ENCODE assay signal across 9 cellular contexts in the genomic region with DNA sequence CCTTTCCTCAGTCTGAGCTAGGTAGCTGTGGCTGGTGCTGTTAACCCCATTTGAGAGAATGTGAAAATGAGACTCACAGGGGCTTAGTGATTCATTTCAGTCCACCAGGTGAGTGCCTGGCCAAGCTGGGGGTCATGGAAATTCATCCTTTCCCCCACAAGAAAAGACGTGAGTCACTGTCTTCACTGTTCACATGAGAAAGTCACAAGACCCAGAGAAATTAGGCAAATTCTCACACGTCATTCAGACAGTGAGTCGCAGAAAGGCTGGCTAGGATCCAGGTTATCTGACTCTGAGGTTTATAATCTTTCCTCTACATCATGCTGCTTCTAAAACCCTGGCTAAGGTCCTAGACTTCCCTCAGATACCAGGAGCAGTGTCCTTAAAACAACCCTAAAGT.
DNase-seq lines count a peak whose midpoint lies in the region; ATAC-seq and TF ChIP-seq lines count a peak whose summit lies in the region.
"Had no signal": no experiment of that assay in that cellular context is flagged by ENCODE, and none has a peak within 500 bp of the region (broad histone marks: within the 10 kb centered on the region; RNA-seq: fewer than 3 reads in every experiment).

No MANE protein-coding gene starts in this region.

- H3K27me3 ChIP-seq in endodermal cell (ENCODE audit: control insufficient read depth, insufficient read depth, low read length, poor library complexity, severe bottlenecking) (no peaks in the 10 kb centered on the region), neuronal stem cell (ENCODE audit: control insufficient read depth in 3 of 3, insufficient read depth in 3 of 3, low read depth in 1 of 3, low read length in 3 of 3) (no peaks in the 10 kb centered on the region)
- H3K27me3 ChIP-seq: upper lobe of left lung had no signal

- no peak overlapping the region for H3K27ac ChIP-seq in endodermal cell (ENCODE audit: low read depth, low read length)
- no peak overlapping the region for H3K27ac ChIP-seq in neuronal stem cell (replicated peaks; ENCODE audit: low read length)
- H3K27ac ChIP-seq: upper lobe of left lung had no signal

- 85 to 93% methylated on average over 3 of the region's 3 CpGs for WGBS in endodermal cell (ENCODE audit: insufficient coverage in 1 of 2, insufficient read length in 1 of 2), 2 experiments
- WGBS in neuronal stem cell (ENCODE audit: extremely low coverage in 2 of 2, insufficient read length in 2 of 2, insufficient replicate concordance in 1 of 2), 2 donors, result no CpG with 5 or more reads among the region's 3 CpGs

- H3K27me3 Mint-ChIP-seq in activated naive CD4-positive, alpha-beta T cell treated with anti-CD3 and anti-CD28 coated beads for 36 hours (ENCODE audit: low read depth), result peaks cover 19% of the 10 kb centered on the region
- peaks cover 3% of the 10 kb centered on the region for H3K27me3 Mint-ChIP-seq in endodermal cell (ENCODE audit: insufficient read depth)
- peaks cover 25% of the 10 kb centered on the region for H3K27me3 Mint-ChIP-seq in stimulated activated naive CD8-positive, alpha-beta T cell treated with anti-CD3 and anti-CD28 coated beads, Interleukin-15, amount 100 ng/mL, for 72 hours

- no peak overlapping the region for H2BK120ac ChIP-seq in neuronal stem cell (ENCODE audit: low read depth, low read length)

- H2AFZ ChIP-seq in neuronal stem cell (ENCODE audit: low read length), result no peak overlapping the region

- H2BK5ac ChIP-seq in neuronal stem cell (ENCODE audit: low read length), result no peak overlapping the region

- peak overlapping the region; percentile 67 for H3K4me3 ChIP-seq in endodermal cell (ENCODE audit: low read length)
- no peak overlapping the region for H3K4me3 ChIP-seq in neuronal stem cell (ENCODE audit: low read length in 2 of 2)
- H3K4me3 ChIP-seq: upper lobe of left lung had no signal

- H2BK15ac ChIP-seq in neuronal stem cell (ENCODE audit: low read length), result no peak overlapping the region

- no peak for TF ChIP-seq CTCF in endodermal cell (conservative IDR thresholded peaks at IDR 0.05)

- H3K9ac ChIP-seq in endodermal cell (ENCODE audit: extremely low read depth, low read length, poor library complexity, severe bottlenecking) (no peak overlapping the region), neuronal stem cell (ENCODE audit: low read depth, low read length, poor library complexity) (no peak overlapping the region)

- H4K8ac ChIP-seq in neuronal stem cell (ENCODE audit: low read depth, low read length), result no peak overlapping the region

- H2BK12ac ChIP-seq in neuronal stem cell (ENCODE audit: low read length), result no peak overlapping the region

- no peak overlapping the region for H3K4me2 ChIP-seq in neuronal stem cell (ENCODE audit: insufficient read depth, low read length, poor library complexity, severe bottlenecking)

- no peaks in the 10 kb centered on the region for H3K36me3 ChIP-seq in endodermal cell (ENCODE audit: control insufficient read depth, insufficient read depth, low read length)
- no peaks in the 10 kb centered on the region for H3K36me3 ChIP-seq in neuronal stem cell (replicated peaks in 1 of 2; ENCODE audit: control insufficient read depth in 2 of 2, insufficient read depth in 2 of 2, low read length in 2 of 2)
- H3K36me3 ChIP-seq: upper lobe of left lung had no signal

- H3K4me1 Mint-ChIP-seq in activated naive CD4-positive, alpha-beta T cell treated with anti-CD3 and anti-CD28 coated beads for 36 hours (ENCODE audit: low read depth), result peaks cover 6% of the 10 kb centered on the region
- H3K4me1 Mint-ChIP-seq in endodermal cell, result peaks cover 38% of the 10 kb centered on the region
- peaks cover 6% of the 10 kb centered on the region for H3K4me1 Mint-ChIP-seq in stimulated activated naive CD8-positive, alpha-beta T cell treated with anti-CD3 and anti-CD28 coated beads, Interleukin-15, amount 100 ng/mL, for 72 hours

- H3K18ac ChIP-seq in neuronal stem cell (ENCODE audit: low read length), result no peak overlapping the region

- no peak overlapping the region for H3K14ac ChIP-seq in neuronal stem cell (ENCODE audit: low read length)

- H2AK5ac ChIP-seq in neuronal stem cell (ENCODE audit: low read depth, low read length), result no peak overlapping the region

- no peak overlapping the region for H3K4me3 Mint-ChIP-seq in activated naive CD4-positive, alpha-beta T cell treated with anti-CD3 and anti-CD28 coated beads for 36 hours
- H3K4me3 Mint-ChIP-seq in endodermal cell, result no peak overlapping the region
- no peak overlapping the region for H3K4me3 Mint-ChIP-seq in stimulated activated naive CD8-positive, alpha-beta T cell treated with anti-CD3 and anti-CD28 coated beads, Interleukin-15, amount 100 ng/mL, for 72 hours

- no peak overlapping the region for H4K91ac ChIP-seq in neuronal stem cell (ENCODE audit: low read depth, low read length, poor library complexity)

- H3K9me3 Mint-ChIP-seq in activated naive CD4-positive, alpha-beta T cell treated with anti-CD3 and anti-CD28 coated beads for 36 hours, result no peaks in the 10 kb centered on the region
- peaks cover 16% of the 10 kb centered on the region for H3K9me3 Mint-ChIP-seq in endodermal cell
- H3K9me3 Mint-ChIP-seq in stimulated activated naive CD8-positive, alpha-beta T cell treated with anti-CD3 and anti-CD28 coated beads, Interleukin-15, amount 100 ng/mL, for 72 hours, result peaks cover 0 to 4% of the 10 kb centered on the region in 2 donors

- H3K4me1 ChIP-seq in endodermal cell (ENCODE audit: control insufficient read depth, insufficient read depth, low read length), result peaks cover under 1% of the 10 kb centered on the region
- H3K4me1 ChIP-seq in neuronal stem cell (ENCODE audit: control insufficient read depth in 2 of 2, insufficient read depth in 1 of 2, low read depth in 1 of 2, low read length in 2 of 2), result peaks cover 2% of the 10 kb centered on the region in 2 donors
- H3K4me1 ChIP-seq: upper lobe of left lung had no signal

- ATAC-seq in HG03342 (IDR thresholded peaks at IDR 0.05; ENCODE audit: unreplicated experiment) (peak; percentile 84), HG02970 (IDR thresholded peaks at IDR 0.05; ENCODE audit: low FRiP score, unreplicated experiment) (no peak)
- peak; percentile 88 for ATAC-seq in stimulated activated naive CD8-positive, alpha-beta T cell treated with anti-CD3 and anti-CD28 coated beads, Interleukin-15, amount 100 ng/mL, for 72 hours

- CTCF ChIA-PET in activated naive CD4-positive, alpha-beta T cell treated with anti-CD3 and anti-CD28 coated beads for 36 hours (lab: Charles Lee), result no interaction called here

- H3K27ac Mint-ChIP-seq in activated naive CD4-positive, alpha-beta T cell treated with anti-CD3 and anti-CD28 coated beads for 36 hours, result no peak overlapping the region
- H3K27ac Mint-ChIP-seq in endodermal cell, result peak overlapping the region; percentile 45
- H3K27ac Mint-ChIP-seq in stimulated activated naive CD8-positive, alpha-beta T cell treated with anti-CD3 and anti-CD28 coated beads, Interleukin-15, amount 100 ng/mL, for 72 hours, result no peak overlapping the region

- H3K23ac ChIP-seq in neuronal stem cell (ENCODE audit: low read depth, low read length, poor library complexity), result no peak overlapping the region

- H3K9me3 ChIP-seq in endodermal cell (ENCODE audit: control insufficient read depth, low read length), result peaks cover 27% of the 10 kb centered on the region
- H3K9me3 ChIP-seq in neuronal stem cell (replicated peaks in 1 of 2; ENCODE audit: control insufficient read depth in 2 of 2, insufficient read depth in 1 of 2, low read depth in 1 of 2, low read length in 2 of 2), result no peaks in the 10 kb centered on the region
- H3K9me3 ChIP-seq: upper lobe of left lung had no signal

- no peaks in the 10 kb centered on the region for H3K79me1 ChIP-seq in neuronal stem cell (ENCODE audit: low read depth, low read length)

- peak; percentile 57 for DNase-seq in activated naive CD4-positive, alpha-beta T cell treated with anti-CD3 and anti-CD28 coated beads for 36 hours
- DNase-seq in activated naive CD4-positive, alpha-beta T cell (lab: John Stamatoyannopoulos, UW), result no peak
- no peak for DNase-seq in endodermal cell
- DNase-seq in stimulated activated naive CD8-positive, alpha-beta T cell treated with anti-CD3 and anti-CD28 coated beads, Interleukin-15, amount 100 ng/mL, for 72 hours, result peak; percentile 8 to 49
- no peak for DNase-seq in stimulated activated naive CD4-positive, alpha-beta T cell (lab: John Stamatoyannopoulos, UW)
- DNase-seq in neuronal stem cell (ENCODE audit: low spot score), result no peak
- DNase-seq: upper lobe of left lung had no signal

- H3K36me3 Mint-ChIP-seq in activated naive CD4-positive, alpha-beta T cell treated with anti-CD3 and anti-CD28 coated beads for 36 hours (ENCODE audit: low read depth), result no peaks in the 10 kb centered on the region
- H3K36me3 Mint-ChIP-seq in endodermal cell (ENCODE audit: low read depth), result no peaks in the 10 kb centered on the region

- no peak overlapping the region for H3K4ac ChIP-seq in neuronal stem cell (ENCODE audit: low read length)

- intact Hi-C loops in activated naive CD4-positive, alpha-beta T cell treated with anti-CD3 and anti-CD28 coated beads for 36 hours (cut with micrococcal nuclease), result loop anchor here (1.0 kb wide), 2 partner anchors 68 to 171 kb away; no protein-coding TSS in a partner anchor

Comparison
In these comparisons a context has a peak if more than half of its experiments do, and no peak if none do; other contexts are left out.
1. DNase-seq: peak in activated naive CD4-positive, alpha-beta T cell treated with anti-CD3 and anti-CD28 coated beads for 36 hours (single experiment) and stimulated activated naive CD8-positive, alpha-beta T cell treated with anti-CD3 and anti-CD28 coated beads, Interleukin-15, amount 100 ng/mL, for 72 hours (2 of 2); none in activated naive CD4-positive, alpha-beta T cell (0 of 4), endodermal cell (single experiment), stimulated activated naive CD4-positive, alpha-beta T cell (0 of 6) and neuronal stem cell (single experiment).